8 cellular contexts compared by ENCODE assay signal in the genomic region with DNA sequence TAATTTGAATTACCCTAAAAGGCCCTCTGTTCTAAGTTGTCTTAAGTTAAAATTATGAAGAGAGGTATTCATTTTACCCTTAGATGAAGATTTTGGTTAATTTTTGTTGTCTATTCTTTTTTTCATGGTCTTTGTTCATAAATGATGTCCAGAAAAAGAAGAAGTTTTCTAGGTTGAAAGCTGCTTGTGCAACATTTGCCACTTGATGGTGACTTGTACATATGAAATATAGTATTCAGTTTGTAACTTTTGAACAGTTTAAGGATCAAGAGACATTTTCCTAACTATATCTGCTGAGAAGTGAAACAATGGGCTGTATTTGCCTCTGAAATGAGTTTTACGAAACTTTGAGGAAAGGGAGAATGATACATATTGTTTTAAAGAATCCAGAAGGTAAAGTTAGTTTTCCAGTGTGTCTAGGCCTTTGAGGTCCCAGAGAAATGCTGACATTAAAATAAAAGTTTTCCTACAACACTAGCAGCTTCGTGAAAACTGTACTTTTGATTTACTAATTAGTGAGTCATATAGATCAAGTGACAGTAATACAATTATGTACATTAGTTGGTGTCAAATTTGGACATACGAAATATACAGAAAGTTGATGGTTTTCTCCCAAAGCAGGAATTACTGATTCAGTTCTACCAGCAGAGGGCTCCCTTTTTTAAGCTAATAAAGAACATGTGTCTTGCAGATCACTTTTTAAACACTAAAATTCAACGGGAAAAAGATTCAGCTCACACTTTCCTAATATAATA.
DNase-seq lines count a peak whose midpoint lies in the region; ATAC-seq and TF ChIP-seq lines count a peak whose summit lies in the region.

No MANE protein-coding gene starts in this region.

- DNase-seq in CD1c-positive myeloid dendritic cell (ENCODE audit: extremely low spot score): peak; percentile 73
- DNase-seq in GM13977 (ENCODE audit: low spot score): peak; percentile 35
- peak; percentile 53 for DNase-seq in Panc1 (ENCODE audit: low read depth, low spot score)
- peak; percentile 37 for DNase-seq in cerebellum (ENCODE audit: low spot score)
- DNase-seq in aorta: no peak
- DNase-seq in GM19240 (ENCODE audit: insufficient read length, low spot score): no peak

- no TSS peak for BruUV-seq in Panc1 (replicated peaks; lab: Mats Ljungman, UMichigan)

- H3K27me3 ChIP-seq in Panc1 (ENCODE audit: control insufficient read depth, insufficient read depth, low read length) (no peaks in the 10 kb centered on the region), mucosa of rectum (ENCODE audit: control insufficient read depth in 2 of 2, insufficient read depth in 2 of 2, low read length in 2 of 2) (no peaks in the 10 kb centered on the region), aorta (ENCODE audit: control insufficient read depth in 1 of 2, insufficient read depth in 2 of 2, low read length in 1 of 2) (no peaks in the 10 kb centered on the region)

- POLR2A ChIA-PET in Panc1 (lab: Charles Lee): no interaction called here

- no peak overlapping the region for H3K4me3 ChIP-seq in Panc1 (ENCODE audit: low read depth in 2 of 2, low read length in 2 of 2)
- peak overlapping the region in 1 of 2 donors; percentile 13 for H3K4me3 ChIP-seq in mucosa of rectum (ENCODE audit: low read length in 2 of 2)
- no peak overlapping the region for H3K4me3 ChIP-seq in aorta (ENCODE audit: low read length in 2 of 2)

- in situ Hi-C loops in GM13977 (cut with MboI; ENCODE audit: low pct_unique_long_range_greater_than_20kb, low sequenced_read_pairs, unreplicated experiment) (loop anchor here (5.0 to 25.0 kb wide), 3 partner anchors 171 to 426 kb away; no protein-coding TSS in a partner anchor), Panc1 (cut with HindIII; ENCODE audit: low pct_unique_long_range_greater_than_20kb, low sequenced_read_pairs) (no loop called here)

- intact Hi-C loops in Panc1 (cut with micrococcal nuclease; ENCODE audit: unreplicated experiment) (loop anchor here (5.0 kb wide), 2 partner anchors 176 to 676 kb away; no protein-coding TSS in a partner anchor), aorta (cut with DNase I) (loop anchor here (2.0 to 5.0 kb wide), 3 partner anchors 171 to 676 kb away; no protein-coding TSS in a partner anchor)

- 18 to 25% methylated on average over 4 of the region's 4 CpGs for WGBS in aorta, 2 donors

- peak overlapping the region in 1 of 2 donors; percentile 28 for H3K9ac ChIP-seq in mucosa of rectum (ENCODE audit: low read depth in 1 of 2, low read length in 2 of 2)

- H3K9me3 ChIP-seq in Panc1 (ENCODE audit: control insufficient read depth, insufficient read depth, low read depth, low read length) (no peaks in the 10 kb centered on the region), mucosa of rectum (ENCODE audit: control insufficient read depth in 2 of 2, low read length in 2 of 2) (no peaks in the 10 kb centered on the region), aorta (ENCODE audit: control insufficient read depth, low read length) (no peaks in the 10 kb centered on the region)

- H3K4me1 ChIP-seq in Panc1 (ENCODE audit: control insufficient read depth, insufficient read depth, low read length) (peaks cover 16% of the 10 kb centered on the region), mucosa of rectum (ENCODE audit: control insufficient read depth in 2 of 2, insufficient read depth in 2 of 2, low read length in 2 of 2) (peaks cover 23 to 49% of the 10 kb centered on the region in 2 donors), aorta (ENCODE audit: control insufficient read depth in 1 of 2, insufficient read depth in 2 of 2, low read length in 2 of 2) (peaks cover 2 to 3% of the 10 kb centered on the region in 2 donors)

- ATAC-seq in Panc1 (no peak), aorta (ENCODE audit: low FRiP score) (no peak), HG03571 (IDR thresholded peaks at IDR 0.05; ENCODE audit: unreplicated experiment) (no peak)

- TF ChIP-seq CTCF in GM13977 (IDR thresholded peaks at IDR 0.05; ENCODE audit: extremely low read depth, insufficient read depth, missing control alignments): peak; percentile 61
- peak; percentile 78; the same call in 1 of the 2 replicates for TF ChIP-seq CTCF in Panc1 (IDR thresholded peaks at IDR 0.05)

- H3K36me3 ChIP-seq in Panc1 (ENCODE audit: control insufficient read depth, insufficient read depth, low read length): no peaks in the 10 kb centered on the region; the same call in 1 of the 2 replicates
- H3K36me3 ChIP-seq in mucosa of rectum (ENCODE audit: control insufficient read depth in 2 of 2, insufficient read depth in 2 of 2, low read length in 2 of 2): peaks cover 18 to 26% of the 10 kb centered on the region in 2 donors
- H3K36me3 ChIP-seq in aorta (ENCODE audit: control insufficient read depth in 1 of 2, insufficient read depth in 2 of 2, low read length in 1 of 2): peaks cover 4 to 11% of the 10 kb centered on the region in 2 donors

- H3K27ac ChIP-seq in Panc1 (ENCODE audit: low read length) (no peak overlapping the region), mucosa of rectum (ENCODE audit: low read depth in 2 of 2, low read length in 2 of 2) (peak overlapping the region; percentile 49 to 70), aorta (ENCODE audit: low read depth in 1 of 2, low read length in 2 of 2) (no peak overlapping the region)

- CTCF ChIA-PET in Panc1 (lab: Charles Lee): interaction anchor here (0.7 to 1.0 kb wide), 2 partner anchors 14 to 676 kb away, joined by 4 to 8 read pairs; no protein-coding TSS in a partner anchor

Comparison
In these comparisons a context has a peak if more than half of its experiments do, and no peak if none do; other contexts are left out.
1. DNase-seq: peak in CD1c-positive myeloid dendritic cell (single experiment), GM13977 (single experiment), Panc1 (single experiment) and cerebellum (single experiment); none in aorta (0 of 2) and GM19240 (single experiment).
2. H3K27ac ChIP-seq: peak in mucosa of rectum (2 of 2); none in Panc1 (single experiment) and aorta (0 of 2).